9 cellular contexts compared by ENCODE assay signal in genomic region chr9:126806336-126806735, GRCh38. TPM values are rescaled to one million over a fixed set of nuclear protein-coding genes. Genes with fewer than 3 reads are reported as not detected.
DNase-seq lines count a peak whose midpoint lies in the region; ATAC-seq and TF ChIP-seq lines count a peak whose summit lies in the region.
"Had no signal": no experiment of that assay in that cellular context is flagged by ENCODE, and none has a peak within 500 bp of the region (broad histone marks: within the 10 kb centered on the region; RNA-seq: fewer than 3 reads in every experiment).

No MANE protein-coding gene starts in this region.

- in situ Hi-C loops in GM13977 (cut with MboI; ENCODE audit: low pct_unique_long_range_greater_than_20kb, low sequenced_read_pairs, unreplicated experiment), result no loop called here

- H3K4me1 Mint-ChIP-seq in dendritic cell treated with granulocyte-macrophage colony-stimulating factor and Interleukin-4, amounts not matched to agents 40 ng/mL and 50 ng/mL, for 4 days (ENCODE audit: low read depth), result peaks cover 32% of the 10 kb centered on the region

- no peak overlapping the region for H2AFZ ChIP-seq in neuron (ENCODE audit: low read depth, low read length)

- DNase-seq in EH (ENCODE audit: low read depth) (peak; percentile 19), NOMO-1 treated with DMSO at 0.1 percent for 48 hours (lab: John Stamatoyannopoulos, UW; ENCODE audit: unreplicated experiment) (peak; percentile 11), NCI-H2171 (lab: John Stamatoyannopoulos, UW) (no peak), GM13977 (ENCODE audit: low spot score) (no peak), ureter (ENCODE audit: low spot score) (no peak)
- DNase-seq: NCI-H2029 treated with DMSO at 0.1 percent for 48 hours had no signal

- H3K27ac Mint-ChIP-seq in dendritic cell treated with granulocyte-macrophage colony-stimulating factor and Interleukin-4, amounts not matched to agents 40 ng/mL and 50 ng/mL, for 4 days, result peak overlapping the region; percentile 96

- H3K4me1 ChIP-seq in neuron (ENCODE audit: insufficient read depth, low read length), result peaks cover 18% of the 10 kb centered on the region

- ATAC-seq in HG02678 (IDR thresholded peaks at IDR 0.05; ENCODE audit: unreplicated experiment), result no peak

- H3K36me3 ChIP-seq in neuron (ENCODE audit: insufficient read depth, low read length), result peaks cover 20% of the 10 kb centered on the region

- H3K4me3 ChIP-seq in neuron (ENCODE audit: low read length), result peak overlapping the region; percentile 78

- H3K4me3 Mint-ChIP-seq in dendritic cell treated with granulocyte-macrophage colony-stimulating factor and Interleukin-4, amounts not matched to agents 40 ng/mL and 50 ng/mL, for 4 days, result peak overlapping the region; percentile 97

- no peaks in the 10 kb centered on the region for H3K9me3 ChIP-seq in neuron (ENCODE audit: low read length)

- peaks cover 8% of the 10 kb centered on the region for H3K27me3 Mint-ChIP-seq in dendritic cell treated with granulocyte-macrophage colony-stimulating factor and Interleukin-4, amounts not matched to agents 40 ng/mL and 50 ng/mL, for 4 days

- H3K27me3 ChIP-seq in neuron (ENCODE audit: insufficient read depth, low read length), result no peaks in the 10 kb centered on the region

- intact Hi-C loops in dendritic cell treated with granulocyte-macrophage colony-stimulating factor and Interleukin-4, amounts not matched to agents 40 ng/mL and 50 ng/mL, for 4 days (cut with micrococcal nuclease), result no loop called here

- peaks cover 54% of the 10 kb centered on the region for H3K36me3 Mint-ChIP-seq in dendritic cell treated with granulocyte-macrophage colony-stimulating factor and Interleukin-4, amounts not matched to agents 40 ng/mL and 50 ng/mL, for 4 days (ENCODE audit: low read depth)

- no peak for TF ChIP-seq CTCF in GM13977 (IDR thresholded peaks at IDR 0.05; ENCODE audit: extremely low read depth, insufficient read depth, missing control alignments)

- H3K9me3 Mint-ChIP-seq in dendritic cell treated with granulocyte-macrophage colony-stimulating factor and Interleukin-4, amounts not matched to agents 40 ng/mL and 50 ng/mL, for 4 days, result peaks cover 6% of the 10 kb centered on the region

RNA-seq across cellular contexts. Expression of gene ZBTB43, which starts 1.5 kb away (rescaled TPM):
- 22.0 TPM for total RNA-seq in ureter

RNA-seq across cellular contexts. Expression of gene ZBTB34, which starts 54.1 kb away (rescaled TPM):
- 10.1 TPM for total RNA-seq in ureter

Comparison
In these comparisons a context has a peak if more than half of its experiments do, and no peak if none do; other contexts are left out.
1. DNase-seq: peak in EH (single experiment) and NOMO-1 treated with DMSO at 0.1 percent for 48 hours (single experiment); none in NCI-H2171 (single experiment), GM13977 (single experiment) and ureter (single experiment).